Comparison of ENCODE assay signal across 1 cellular context in the genomic region with DNA sequence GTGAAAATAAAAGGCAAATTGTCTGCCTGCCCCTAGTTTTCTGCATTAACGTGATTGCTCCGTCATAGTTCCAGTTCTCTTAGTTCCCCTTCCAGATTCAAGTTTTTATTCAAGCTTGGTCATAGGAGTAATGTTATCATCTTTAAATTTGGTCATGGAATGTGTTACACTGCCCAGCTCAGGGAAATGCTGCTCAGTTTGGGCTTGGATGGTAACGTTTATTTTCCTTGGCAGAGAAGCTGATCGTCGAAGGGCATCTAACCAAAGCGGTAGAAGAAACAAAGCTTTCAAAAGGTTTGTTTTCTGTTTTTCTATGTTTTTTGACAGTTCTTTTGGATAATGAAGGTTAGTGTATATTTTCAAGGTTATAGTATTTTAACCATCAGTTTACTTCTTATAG.
TF ChIP-seq lines count a peak whose summit lies in the region.

No MANE protein-coding gene starts in this region.

TF ChIP-seq in SK-N-SH, 30 proteins besides CTCF, POLR2A, EP300 and RAD21 (continued from another document):
- no peak for TF ChIP-seq IRF3 (IDR thresholded peaks at IDR 0.05; ENCODE audit: low read depth, low read length)
- TF ChIP-seq EZH2phosphoT487 (IDR thresholded peaks at IDR 0.05; ENCODE audit: borderline replicate concordance, low read depth): no peak
- no peak for TF ChIP-seq NFIC (IDR thresholded peaks at IDR 0.05; ENCODE audit: borderline replicate concordance)
- TF ChIP-seq JUND (IDR thresholded peaks at IDR 0.05): no peak
- TF ChIP-seq SMC3 (IDR thresholded peaks at IDR 0.05; ENCODE audit: low read depth, low read length): no peak
- no peak for TF ChIP-seq FOSL2 (IDR thresholded peaks at IDR 0.05; ENCODE audit: borderline replicate concordance, low read depth)
- TF ChIP-seq TAF1 (IDR thresholded peaks at IDR 0.05; ENCODE audit: borderline replicate concordance, low read depth, low read length): no peak
- TF ChIP-seq SIN3A (IDR thresholded peaks at IDR 0.05; ENCODE audit: borderline replicate concordance, low read depth, low read length): no peak
